13 cellular contexts compared by ENCODE assay signal in genomic region chr1:236619398-236619797, GRCh38.
"Had no signal": no experiment of that assay in that cellular context is flagged by ENCODE, and none has a peak within 500 bp of the region (broad histone marks: within the 10 kb centered on the region; RNA-seq: fewer than 3 reads in every experiment).

No MANE protein-coding gene starts in this region.

- H3K27me3 ChIP-seq: breast epithelium, heart left ventricle, pancreas had no signal

- H3K4me1 ChIP-seq: breast epithelium, pancreas, spleen had no signal

- ATAC-seq: activated T-cell treated with anti-CD3 and anti-CD28 coated beads, Interleukin-2, amount 50 U/mL, for 4 hours; pancreas; stimulated activated memory B cell treated with anti-CD40 and anti-IgM and Interleukin-4, amounts not matched to agents 10 μg/mL and 1 μg/mL and 100 μg/mL, for 72 hours had no signal

- H3K27ac ChIP-seq: breast epithelium, pancreas, spleen had no signal

- H3K4me3 ChIP-seq: breast epithelium, heart left ventricle, pancreas, spleen had no signal

- H3K9me3 ChIP-seq: pancreas had no signal

- DNase-seq: activated CD4-positive, alpha-beta T cell treated with anti-CD3 and anti-CD28 coated beads for 1 hour; activated CD4-positive, alpha-beta T cell treated with anti-CD3 and anti-CD28 coated beads, Interleukin-2, amount 50 U/mL, for 48 hours; activated gamma-delta T cell; activated T-cell treated with anti-CD3 and anti-CD28 coated beads, Interleukin-2, amount 50 U/mL, for 4 hours; dermis blood vessel endothelial cell; foreskin fibroblast; heart left ventricle; pancreas; spleen; stimulated activated CD4-positive, alpha-beta T cell treated with anti-CD3 and anti-CD28 coated beads, Interleukin-1b, Interleukin-23, amount 100 ng/mL, for 48 hours; trophoblast cell had no signal

- H3K36me3 ChIP-seq: breast epithelium, heart left ventricle, pancreas, spleen had no signal
